In genomic region chr19:47994209-47994802, GRCh38 we compare ENCODE assay signal across 1 cellular context.
TF ChIP-seq lines count a peak whose summit lies in the region.

ELSPBP1 (plus strand) TSS chr19:47994632; CDS start chr19:48008668, 14,036 bp downstream.

TF ChIP-seq in HEK293, 187 proteins besides CTCF, POLR2A, EP300 and RAD21 (continued from another document and continues in another):
- TF ChIP-seq AEBP2 (tag by site-specific recombination; IDR thresholded peaks at IDR 0.05; ENCODE audit: borderline replicate concordance) (no peak), RBAK (tag by site-specific recombination; IDR thresholded peaks at IDR 0.05) (no peak), ZNF132 (tag by site-specific recombination; IDR thresholded peaks at IDR 0.05; ENCODE audit: borderline replicate concordance) (no peak), YY1 (tag by site-specific recombination; IDR thresholded peaks at IDR 0.05) (no peak), ZNF513 (tag by site-specific recombination; IDR thresholded peaks at IDR 0.05) (peak; percentile 52), ZNF645 (tag by site-specific recombination; IDR thresholded peaks at IDR 0.05) (no peak), ZNF600 (tag by site-specific recombination; IDR thresholded peaks at IDR 0.05) (no peak), ZNF202 (tag by site-specific recombination; IDR thresholded peaks at IDR 0.05; ENCODE audit: borderline replicate concordance) (no peak), MZF1 (tag by site-specific recombination; IDR thresholded peaks at IDR 0.05; ENCODE audit: borderline replicate concordance) (peak; percentile 62; the same call in 1 of the 2 replicates), ZBTB7A (tag by site-specific recombination; IDR thresholded peaks at IDR 0.05; ENCODE audit: low read depth) (no peak), ZNF530 (tag by site-specific recombination; IDR thresholded peaks at IDR 0.05; ENCODE audit: low read depth) (no peak), ZSCAN5A (tag by site-specific recombination; IDR thresholded peaks at IDR 0.05) (no peak), ZNF114 (tag by site-specific recombination; IDR thresholded peaks at IDR 0.05) (no peak), ZNF521 (tag by site-specific recombination; IDR thresholded peaks at IDR 0.05) (no peak), ZNF658 (tag by site-specific recombination; IDR thresholded peaks at IDR 0.05) (no peak), ZNF2 (tag by site-specific recombination; IDR thresholded peaks at IDR 0.05) (no peak), ZNF561 (tag by site-specific recombination; IDR thresholded peaks at IDR 0.05; ENCODE audit: borderline replicate concordance) (peak; percentile 45; the same call in 1 of the 2 replicates), HOXA7 (CRISPR knock-in tag; IDR thresholded peaks at IDR 0.05; ENCODE audit: borderline replicate concordance) (no peak), ZNF624 (tag by site-specific recombination; IDR thresholded peaks at IDR 0.05) (no peak), ZBTB20 (tag by site-specific recombination; IDR thresholded peaks at IDR 0.05) (0 out of 2 replicates have a peak, but pooled peaks have one; percentile 7), ZNF623 (tag by site-specific recombination; IDR thresholded peaks at IDR 0.05) (no peak), ZNF501 (tag by site-specific recombination; IDR thresholded peaks at IDR 0.05) (no peak), ZNF121 (tag by site-specific recombination; IDR thresholded peaks at IDR 0.05) (no peak), ZNF184 (tag by site-specific recombination; IDR thresholded peaks at IDR 0.05) (no peak), TRIM28 (IDR thresholded peaks at IDR 0.05; ENCODE audit: borderline replicate concordance, low read length) (0 out of 2 replicates have a peak, but pooled peaks have one; percentile 49), ZNF362 (tag by site-specific recombination; IDR thresholded peaks at IDR 0.05) (no peak), ZSCAN23 (tag by site-specific recombination; IDR thresholded peaks at IDR 0.05) (no peak), PATZ1 (tag by site-specific recombination; IDR thresholded peaks at IDR 0.05) (peak; percentile 77), ZNF239 (tag by site-specific recombination; IDR thresholded peaks at IDR 0.05) (no peak), ZSCAN30 (tag by site-specific recombination; IDR thresholded peaks at IDR 0.05) (no peak), ZNF830 (tag by site-specific recombination; IDR thresholded peaks at IDR 0.05; ENCODE audit: low read depth) (no peak), ZNF404 (tag by site-specific recombination; IDR thresholded peaks at IDR 0.05) (no peak), REST (tag by site-specific recombination; IDR thresholded peaks at IDR 0.05) (no peak), ZNF391 (tag by site-specific recombination; IDR thresholded peaks at IDR 0.05; ENCODE audit: borderline replicate concordance, low read depth) (peak; percentile 37; the same call in 1 of the 2 replicates), ZNF138 (tag by site-specific recombination; IDR thresholded peaks at IDR 0.05; ENCODE audit: borderline replicate concordance) (no peak), ZBTB44 (tag by site-specific recombination; IDR thresholded peaks at IDR 0.05) (peak; percentile 76; the same call in 1 of the 2 replicates), ZNF544 (tag by site-specific recombination; IDR thresholded peaks at IDR 0.05) (no peak), TSHZ1 (tag by site-specific recombination; IDR thresholded peaks at IDR 0.05; ENCODE audit: borderline replicate concordance) (no peak), ZNF423 (tag by site-specific recombination; IDR thresholded peaks at IDR 0.05) (no peak), ZNF639 (tag by site-specific recombination; IDR thresholded peaks at IDR 0.05) (no peak), ZNF433 (tag by site-specific recombination; IDR thresholded peaks at IDR 0.05; ENCODE audit: low read depth) (no peak), ZNF341 (tag by site-specific recombination; IDR thresholded peaks at IDR 0.05; ENCODE audit: low read depth) (no peak), ZNF302 (tag by site-specific recombination; IDR thresholded peaks at IDR 0.05; ENCODE audit: low read depth) (no peak)
